ENCODE assay signal across 8 cellular contexts in genomic region chr7:42745357-42746022, GRCh38.
DNase-seq lines count a peak whose midpoint lies in the region; ATAC-seq and TF ChIP-seq lines count a peak whose summit lies in the region.

No MANE protein-coding gene starts in this region.

- CTCF ChIA-PET in CD4-positive, alpha-beta T cell (lab: Charles Lee) = no interaction called here

- no peak for ATAC-seq in CD4-positive, alpha-beta T cell (ENCODE audit: poor library complexity)
- ATAC-seq in HG02840 (IDR thresholded peaks at IDR 0.05; ENCODE audit: low FRiP score, unreplicated experiment) = no peak
- ATAC-seq in HG03108 (IDR thresholded peaks at IDR 0.05; ENCODE audit: unreplicated experiment) = no peak
- ATAC-seq in HG03521 (IDR thresholded peaks at IDR 0.05; ENCODE audit: unreplicated experiment) = no peak

- H3K36me3 Mint-ChIP-seq in CD4-positive, alpha-beta T cell (ENCODE audit: low read depth) = no peaks in the 10 kb centered on the region
- H3K36me3 Mint-ChIP-seq in glutamatergic neuron (ENCODE audit: unreplicated experiment) = peaks cover 4% of the 10 kb centered on the region

- TF ChIP-seq CTCF in CD4-positive, alpha-beta T cell (IDR thresholded peaks at IDR 0.05) = peak; percentile 32
- TF ChIP-seq CTCF in VCaP (conservative IDR thresholded peaks at IDR 0.05) = peak; percentile 69
- peak; percentile 76 for TF ChIP-seq CTCF in glutamatergic neuron (IDR thresholded peaks at IDR 0.05; ENCODE audit: partially characterized antibody, unreplicated experiment)

- H3K27ac Mint-ChIP-seq in CD4-positive, alpha-beta T cell = no peak overlapping the region
- no peak overlapping the region for H3K27ac Mint-ChIP-seq in glutamatergic neuron (ENCODE audit: unreplicated experiment)

- H3K27me3 ChIP-seq in CD4-positive, alpha-beta T cell (ENCODE audit: control insufficient read depth, insufficient read depth, low read length) = no peaks in the 10 kb centered on the region

- H3K9me3 ChIP-seq in CD4-positive, alpha-beta T cell (ENCODE audit: control insufficient read depth, low read length) = no peaks in the 10 kb centered on the region

- no peak overlapping the region for H3K27ac ChIP-seq in CD4-positive, alpha-beta T cell (ENCODE audit: low read depth, low read length)
- no peak overlapping the region for H3K27ac ChIP-seq in VCaP

- no peaks in the 10 kb centered on the region for H3K27me3 Mint-ChIP-seq in CD4-positive, alpha-beta T cell
- H3K27me3 Mint-ChIP-seq in glutamatergic neuron (ENCODE audit: unreplicated experiment) = peaks cover 2% of the 10 kb centered on the region

- POLR2A ChIA-PET in CD4-positive, alpha-beta T cell (lab: Charles Lee) = no interaction called here

- no peaks in the 10 kb centered on the region for H3K4me1 Mint-ChIP-seq in CD4-positive, alpha-beta T cell (ENCODE audit: low read depth)
- H3K4me1 Mint-ChIP-seq in glutamatergic neuron (ENCODE audit: low read depth, unreplicated experiment) = no peaks in the 10 kb centered on the region

- H3K9me3 Mint-ChIP-seq in CD4-positive, alpha-beta T cell = no peaks in the 10 kb centered on the region
- no peaks in the 10 kb centered on the region for H3K9me3 Mint-ChIP-seq in glutamatergic neuron (ENCODE audit: unreplicated experiment)

- intact Hi-C loops in CD4-positive, alpha-beta T cell (cut with DNase I, micrococcal nuclease) = no loop called here

- H3K4me3 Mint-ChIP-seq in CD4-positive, alpha-beta T cell = no peak overlapping the region
- no peak overlapping the region for H3K4me3 Mint-ChIP-seq in glutamatergic neuron (ENCODE audit: unreplicated experiment)

- DNase-seq in CD4-positive, alpha-beta T cell = no peak
- peak; percentile 22 for DNase-seq in HCEC 1CT
- DNase-seq in glutamatergic neuron = peak; percentile 78
- peak; percentile 7 to 24 (median 11) for DNase-seq in stimulated activated CD4-positive, alpha-beta T cell treated with anti-CD3 and anti-CD28 coated beads, TNF-alpha, amount 100 ng/mL, for 48 hours (ENCODE audit: low read depth in 3 of 3)

Comparison
In these comparisons a context has a peak if more than half of its experiments do, and no peak if none do; other contexts are left out.
1. DNase-seq: peak in HCEC 1CT (single experiment), glutamatergic neuron (single experiment) and stimulated activated CD4-positive, alpha-beta T cell treated with anti-CD3 and anti-CD28 coated beads, TNF-alpha, amount 100 ng/mL, for 48 hours (3 of 3); none in CD4-positive, alpha-beta T cell (0 of 10).
2. Peak in every context shown above with its lines, with median percentiles within 50 percentile points of each other: CTCF ChIP-seq.